Comparison of ENCODE assay signal across 2 cellular contexts in genomic region chr10:128086003-128086863, GRCh38.
A peak's percentile ranks its signal among the peaks of the same experiment; 100 is the strongest.
TF ChIP-seq lines count a peak whose summit lies in the region.

No MANE protein-coding gene starts in this region.

TF ChIP-seq in GM12878, 131 proteins besides CTCF, POLR2A, EP300 and RAD21:
- TF ChIP-seq SMARCA5 (IDR thresholded peaks at IDR 0.05), result no peak

TF ChIP-seq in HepG2, 621 proteins besides CTCF, POLR2A, EP300 and RAD21:
- TF ChIP-seq ARNT2 (CRISPR knock-in tag; IDR thresholded peaks at IDR 0.05; ENCODE audit: low read depth) (no peak), HNF4A (CRISPR knock-in tag; IDR thresholded peaks at IDR 0.05) (peak; percentile 57), SALL1 (CRISPR knock-in tag; IDR thresholded peaks at IDR 0.05) (peak; percentile 22; the same call in 1 of the 2 replicates), MEF2D (CRISPR knock-in tag; IDR thresholded peaks at IDR 0.05) (no peak), PAXIP1 (CRISPR knock-in tag; conservative IDR thresholded peaks at IDR 0.05) (0 out of 2 replicates have a peak, but pooled peaks have one; percentile 15), FOXA3 (CRISPR knock-in tag; IDR thresholded peaks at IDR 0.05) (no peak), HMG20A (CRISPR knock-in tag; IDR thresholded peaks at IDR 0.05; ENCODE audit: borderline replicate concordance) (no peak), BRCA1 (CRISPR knock-in tag; IDR thresholded peaks at IDR 0.05) (no peak), SP5 (CRISPR knock-in tag; IDR thresholded peaks at IDR 0.05; ENCODE audit: borderline replicate concordance, low read depth) (peak; percentile 76), SSRP1 (CRISPR knock-in tag; IDR thresholded peaks at IDR 0.05) (no peak)
- TF ChIP-seq, protein P1, sequence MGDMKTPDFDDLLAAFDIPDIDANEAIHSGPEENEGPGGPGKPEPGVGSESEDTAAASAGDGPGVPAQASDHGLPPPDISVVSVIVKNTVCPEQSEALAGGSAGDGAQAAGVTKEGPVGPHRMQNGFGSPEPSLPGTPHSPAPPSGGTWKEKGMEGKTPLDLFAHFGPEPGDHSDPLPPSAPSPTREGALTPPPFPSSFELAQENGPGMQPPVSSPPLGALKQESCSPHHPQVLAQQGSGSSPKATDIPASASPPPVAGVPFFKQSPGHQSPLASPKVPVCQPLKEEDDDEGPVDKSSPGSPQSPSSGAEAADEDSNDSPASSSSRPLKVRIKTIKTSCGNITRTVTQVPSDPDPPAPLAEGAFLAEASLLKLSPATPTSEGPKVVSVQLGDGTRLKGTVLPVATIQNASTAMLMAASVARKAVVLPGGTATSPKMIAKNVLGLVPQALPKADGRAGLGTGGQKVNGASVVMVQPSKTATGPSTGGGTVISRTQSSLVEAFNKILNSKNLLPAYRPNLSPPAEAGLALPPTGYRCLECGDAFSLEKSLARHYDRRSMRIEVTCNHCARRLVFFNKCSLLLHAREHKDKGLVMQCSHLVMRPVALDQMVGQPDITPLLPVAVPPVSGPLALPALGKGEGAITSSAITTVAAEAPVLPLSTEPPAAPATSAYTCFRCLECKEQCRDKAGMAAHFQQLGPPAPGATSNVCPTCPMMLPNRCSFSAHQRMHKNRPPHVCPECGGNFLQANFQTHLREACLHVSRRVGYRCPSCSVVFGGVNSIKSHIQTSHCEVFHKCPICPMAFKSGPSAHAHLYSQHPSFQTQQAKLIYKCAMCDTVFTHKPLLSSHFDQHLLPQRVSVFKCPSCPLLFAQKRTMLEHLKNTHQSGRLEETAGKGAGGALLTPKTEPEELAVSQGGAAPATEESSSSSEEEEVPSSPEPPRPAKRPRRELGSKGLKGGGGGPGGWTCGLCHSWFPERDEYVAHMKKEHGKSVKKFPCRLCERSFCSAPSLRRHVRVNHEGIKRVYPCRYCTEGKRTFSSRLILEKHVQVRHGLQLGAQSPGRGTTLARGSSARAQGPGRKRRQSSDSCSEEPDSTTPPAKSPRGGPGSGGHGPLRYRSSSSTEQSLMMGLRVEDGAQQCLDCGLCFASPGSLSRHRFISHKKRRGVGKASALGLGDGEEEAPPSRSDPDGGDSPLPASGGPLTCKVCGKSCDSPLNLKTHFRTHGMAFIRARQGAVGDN (CRISPR knock-in tag; IDR thresholded peaks at IDR 0.05), result peak; percentile 33; the same call in 1 of the 2 replicates
